Comparison of ENCODE assay signal across 19 cellular contexts in genomic region chr12:128626808-128627320, GRCh38.
A peak's percentile ranks its signal among the peaks of the same experiment; 100 is the strongest.
DNase-seq lines count a peak whose midpoint lies in the region; ATAC-seq and TF ChIP-seq lines count a peak whose summit lies in the region.
"Had no signal": no experiment of that assay in that cellular context is flagged by ENCODE, and none has a peak within 500 bp of the region (broad histone marks: within the 10 kb centered on the region; RNA-seq: fewer than 3 reads in every experiment).

No MANE protein-coding gene starts in this region.

- no peak for TF ChIP-seq CTCF in nephron (IDR thresholded peaks at IDR 0.05; ENCODE audit: unreplicated experiment in 3 of 3)
- TF ChIP-seq CTCF in neural crest cell (conservative IDR thresholded peaks at IDR 0.05), result no peak
- no peak for TF ChIP-seq CTCF in stomach (IDR thresholded peaks at IDR 0.05)

- 79 to 85% (median 81%) methylated on average over 6 of the region's 6 CpGs for WGBS in stomach, 5 donors

- H3K27ac Mint-ChIP-seq in nephron (peak overlapping the region; percentile 3 to 63 (median 43)), neural crest cell (ENCODE audit: unreplicated experiment) (peak overlapping the region; percentile 63)
- H3K27ac Mint-ChIP-seq: B cell; CD14-positive monocyte; CD4-positive, alpha-beta memory T cell; CD4-positive, CD25-positive, alpha-beta regulatory T cell had no signal

- peak; percentile 32 to 50 for DNase-seq in NCI-H524 (lab: John Stamatoyannopoulos, UW)
- DNase-seq in NCI-H524 treated with DMSO at 0.1 percent for 48 hours (lab: John Stamatoyannopoulos, UW), result no peak
- no peak for DNase-seq in neural crest cell (ENCODE audit: low read depth, low spot score)
- no peak for DNase-seq in left ventricle myocardium superior
- no peak for DNase-seq in NCI-H1092 treated with DMSO at 0.1 percent for 48 hours (lab: John Stamatoyannopoulos, UW)
- no peak for DNase-seq in stomach
- DNase-seq: AML-193; CD4-positive, alpha-beta memory T cell; CD4-positive, CD25-positive, alpha-beta regulatory T cell; CD8-positive, alpha-beta memory T cell; COR-L47; DMS79 treated with DMSO at 0.1 percent for 48 hours; GF-D8 had no signal

- intact Hi-C loops in left ventricle myocardium superior (cut with micrococcal nuclease), result no loop called here
- intact Hi-C loops in stomach (cut with DNase I; ENCODE audit: low total_unique reads), result no loop called here

- H3K4me3 ChIP-seq in stomach, result no peak overlapping the region
- H3K4me3 ChIP-seq: A549; BLaER1 treated with 17β-estradiol and CSF1 and Interleukin-3, amounts not matched to agents 10 nM and 100 nM had no signal

- no peaks in the 10 kb centered on the region for H3K27me3 ChIP-seq in stomach
- H3K27me3 ChIP-seq: BLaER1 treated with 17β-estradiol and CSF1 and Interleukin-3, amounts not matched to agents 10 nM and 100 nM had no signal

- ATAC-seq in left ventricle myocardium superior, result no peak
- ATAC-seq: A549 had no signal

- H3K4me1 Mint-ChIP-seq in nephron (peaks cover 21% of the 10 kb centered on the region), neural crest cell (no peaks in the 10 kb centered on the region)
- H3K4me1 Mint-ChIP-seq: B cell; CD14-positive monocyte; CD4-positive, alpha-beta memory T cell; CD4-positive, CD25-positive, alpha-beta regulatory T cell; CD8-positive, alpha-beta memory T cell had no signal

- H3K9me3 ChIP-seq in stomach, result no peaks in the 10 kb centered on the region
- H3K9me3 ChIP-seq: A549 had no signal

- no peaks in the 10 kb centered on the region for H3K36me3 ChIP-seq in stomach
- H3K36me3 ChIP-seq: BLaER1 treated with 17β-estradiol and CSF1 and Interleukin-3, amounts not matched to agents 10 nM and 100 nM had no signal

- peaks cover 15% of the 10 kb centered on the region for H3K36me3 Mint-ChIP-seq in nephron (ENCODE audit: low read depth)
- H3K36me3 Mint-ChIP-seq in neural crest cell (ENCODE audit: low read depth), result peaks cover 7% of the 10 kb centered on the region
- H3K36me3 Mint-ChIP-seq: CD14-positive monocyte; CD4-positive, alpha-beta memory T cell; CD4-positive, CD25-positive, alpha-beta regulatory T cell; CD8-positive, alpha-beta memory T cell had no signal

- TF ChIP-seq POLR2A in stomach (IDR thresholded peaks at IDR 0.05), result no peak

- H3K9me3 Mint-ChIP-seq in nephron, result peaks cover 6% of the 10 kb centered on the region
- no peaks in the 10 kb centered on the region for H3K9me3 Mint-ChIP-seq in neural crest cell
- H3K9me3 Mint-ChIP-seq: CD8-positive, alpha-beta memory T cell had no signal

- H3K27me3 Mint-ChIP-seq in nephron (ENCODE audit: low read depth) (peaks cover 3% of the 10 kb centered on the region), neural crest cell (ENCODE audit: low read depth) (no peaks in the 10 kb centered on the region)
- H3K27me3 Mint-ChIP-seq: B cell; CD4-positive, alpha-beta memory T cell; CD4-positive, CD25-positive, alpha-beta regulatory T cell; CD8-positive, alpha-beta memory T cell had no signal

- H3K27ac ChIP-seq in stomach, result no peak overlapping the region
- H3K27ac ChIP-seq: 22Rv1; A549; BLaER1 treated with 17β-estradiol and CSF1 and Interleukin-3, amounts not matched to agents 10 nM and 100 nM had no signal

- no peaks in the 10 kb centered on the region for H3K4me1 ChIP-seq in stomach
- H3K4me1 ChIP-seq: A549; BLaER1 treated with 17β-estradiol and CSF1 and Interleukin-3, amounts not matched to agents 10 nM and 100 nM had no signal

- H3K4me3 Mint-ChIP-seq in nephron (peak overlapping the region in 1 of 3 experiments; percentile 5), neural crest cell (no peak overlapping the region)
- H3K4me3 Mint-ChIP-seq: B cell; CD14-positive monocyte; CD4-positive, alpha-beta memory T cell; CD4-positive, CD25-positive, alpha-beta regulatory T cell; CD8-positive, alpha-beta memory T cell had no signal

- TF ChIP-seq EP300 in stomach (IDR thresholded peaks at IDR 0.05), result no peak

Comparison
In these comparisons a context has a peak if more than half of its experiments do, and no peak if none do; other contexts are left out.
1. DNase-seq: peak in NCI-H524 (2 of 2); none in NCI-H524 treated with DMSO at 0.1 percent for 48 hours (single experiment), neural crest cell (single experiment), left ventricle myocardium superior (single experiment), NCI-H1092 treated with DMSO at 0.1 percent for 48 hours (single experiment) and stomach (single experiment).